ENCODE assay signal across 18 cellular contexts in genomic region chr13:29791997-29792775, GRCh38.
"Had no signal": no experiment of that assay in that cellular context is flagged by ENCODE, and none has a peak within 500 bp of the region (broad histone marks: within the 10 kb centered on the region; RNA-seq: fewer than 3 reads in every experiment).

No MANE protein-coding gene starts in this region.

- H3K36me3 ChIP-seq: adrenal gland, gastroesophageal sphincter, heart right ventricle, pancreas, sigmoid colon, thoracic aorta had no signal

- ATAC-seq: gastroesophageal sphincter; heart right ventricle; naive thymus-derived CD4-positive, alpha-beta T cell; pancreas had no signal

- H3K9me3 ChIP-seq: gastroesophageal sphincter, heart right ventricle, pancreas, sigmoid colon, thoracic aorta had no signal

- H3K27ac ChIP-seq: adrenal gland, coronary artery, gastroesophageal sphincter, heart right ventricle, pancreas, sigmoid colon, thoracic aorta had no signal

- H3K27me3 ChIP-seq: adrenal gland, gastroesophageal sphincter, heart right ventricle, pancreas, sigmoid colon had no signal

- DNase-seq: activated CD4-positive, alpha-beta T cell treated with anti-CD3 and anti-CD28 coated beads, Interleukin-2, amount 50 U/mL, for 1 hour; activated CD4-positive, CD25-positive, alpha-beta regulatory T cell; activated CD8-positive, alpha-beta memory T cell treated with anti-CD3 and anti-CD28 coated beads, Interleukin-2, amount 50 U/mL, for 4 hours; activated effector memory CD4-positive, alpha-beta T cell treated with anti-CD3 and anti-CD28 coated beads, Interleukin-2, amount 50 U/mL, for 16 hours; activated naive CD4-positive, alpha-beta T cell treated with anti-CD3 and anti-CD28 coated beads, Interleukin-2, amount 50 U/mL, for 16 hours; activated T-cell treated with anti-CD3 and anti-CD28 coated beads, Interleukin-2, amount 50 U/mL, for 4 hours; adrenal gland; erythroblast; heart right ventricle; mesenchymal stem cell; naive thymus-derived CD4-positive, alpha-beta T cell; pancreas; sigmoid colon; stimulated activated CD4-positive, alpha-beta T cell treated with anti-CD3 and anti-CD28 coated beads, Interleukin-4, amount 100 ng/mL, for 24 hours; T1000 had no signal

- H3K4me3 ChIP-seq: adrenal gland, coronary artery, gastroesophageal sphincter, heart right ventricle, pancreas, sigmoid colon, thoracic aorta had no signal
